In the genomic region with DNA sequence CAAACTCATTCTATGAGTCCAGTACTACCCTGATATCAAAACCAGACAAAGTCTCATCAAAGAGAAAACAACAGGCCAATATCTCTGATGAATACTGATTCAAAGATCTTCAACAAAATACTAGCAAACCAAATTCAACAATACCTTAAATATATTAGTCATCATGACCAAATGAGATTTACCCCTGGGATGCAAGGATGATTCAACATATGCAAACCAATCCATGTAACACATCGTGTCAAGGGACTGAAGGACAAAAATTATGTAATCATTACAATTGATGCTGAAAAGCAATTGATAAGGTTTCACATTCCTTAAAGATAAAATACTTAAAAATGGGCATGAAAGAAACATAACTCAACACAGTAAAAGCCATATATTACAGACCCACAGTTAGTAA, we compare ENCODE assay signal across 27 cellular contexts.
"Had no signal": no experiment of that assay in that cellular context is flagged by ENCODE, and none has a peak within 500 bp of the region (broad histone marks: within the 10 kb centered on the region; RNA-seq: fewer than 3 reads in every experiment).

No MANE protein-coding gene starts in this region.

- ATAC-seq: activated CD4-positive, alpha-beta T cell treated with anti-CD3 and anti-CD28 coated beads for 36 hours; activated CD8-positive, alpha-beta T cell treated with anti-CD3 and anti-CD28 coated beads, Interleukin-2, amount 10 ng/mL, durations not matched to agents 7 days and 5 days; activated naive CD4-positive, alpha-beta T cell treated with anti-CD3 and anti-CD28 coated beads, Interleukin-2, amount 50 U/mL, for 72 hours; activated T-cell treated with anti-CD3 and anti-CD28 coated beads, Interleukin-2, amount 50 U/mL, for 72 hours; esophagus mucosa; T-helper 17 cell had no signal

- H3K4me1 Mint-ChIP-seq: activated CD4-positive, alpha-beta T cell treated with anti-CD3 and anti-CD28 coated beads for 36 hours; activated CD4-positive, alpha-beta T cell treated with anti-CD3 and anti-CD28 coated beads, Interleukin-2, amount 10 ng/mL, durations not matched to agents 24 days and 14 days; activated naive CD4-positive, alpha-beta T cell treated with anti-CD3 and anti-CD28 coated beads, Interleukin-2, amount 10 ng/mL, durations not matched to agents 7 days and 5 days; activated naive CD8-positive, alpha-beta T cell treated with anti-CD3 and anti-CD28 coated beads, Interleukin-2, amount 10 ng/mL, durations not matched to agents 7 days and 5 days; brain; central memory CD8-positive, alpha-beta T cell; endodermal cell; T-helper 17 cell had no signal

- DNase-seq: activated CD4-positive, alpha-beta memory T cell treated with anti-CD3 and anti-CD28 coated beads for 36 hours; activated CD4-positive, alpha-beta T cell treated with anti-CD3 and anti-CD28 coated beads for 36 hours; activated CD4-positive, alpha-beta T cell treated with anti-CD3 and anti-CD28 coated beads, Interleukin-2, amount 10 ng/mL, durations not matched to agents 24 days and 14 days; activated CD4-positive, CD25-positive, alpha-beta regulatory T cell; activated CD4-positive, CD25-positive, alpha-beta regulatory T cell treated with anti-CD3 and anti-CD28 coated beads, Interleukin-2, amount 50 U/mL, for 72 hours; activated CD8-positive, alpha-beta memory T cell treated with anti-CD3 and anti-CD28 coated beads, Interleukin-2, amount 50 U/mL, for 48 hours; activated CD8-positive, alpha-beta T cell treated with anti-CD3 and anti-CD28 coated beads, Interleukin-2, amount 10 ng/mL, durations not matched to agents 7 days and 5 days; activated gamma-delta T cell; activated naive CD4-positive, alpha-beta T cell; activated naive CD4-positive, alpha-beta T cell treated with anti-CD3 and anti-CD28 coated beads, Interleukin-2, amount 10 ng/mL, durations not matched to agents 7 days and 5 days; activated naive CD8-positive, alpha-beta T cell treated with anti-CD3 and anti-CD28 coated beads, Interleukin-2, amount 10 ng/mL, durations not matched to agents 7 days and 5 days; activated T-cell treated with anti-CD3 and anti-CD28 coated beads for 4 hours; activated T-cell treated with anti-CD3 and anti-CD28 coated beads, Interleukin-2, amount 50 U/mL, for 24 hours; activated T-cell treated with anti-CD3 and anti-CD28 coated beads, Interleukin-2, amount 50 U/mL, for 72 hours; dorsolateral prefrontal cortex; effector memory CD4-positive, alpha-beta T cell; endodermal cell; foreskin fibroblast; head of caudate nucleus; T-helper 17 cell; T1000 had no signal

- H3K9me3 Mint-ChIP-seq: activated CD4-positive, alpha-beta T cell treated with anti-CD3 and anti-CD28 coated beads, Interleukin-2, amount 10 ng/mL, durations not matched to agents 24 days and 14 days; brain; central memory CD8-positive, alpha-beta T cell; endodermal cell had no signal

- H3K4me3 Mint-ChIP-seq: activated CD4-positive, alpha-beta memory T cell treated with anti-CD3 and anti-CD28 coated beads for 36 hours; activated CD4-positive, alpha-beta T cell treated with anti-CD3 and anti-CD28 coated beads for 36 hours; activated CD4-positive, alpha-beta T cell treated with anti-CD3 and anti-CD28 coated beads, Interleukin-2, amount 10 ng/mL, durations not matched to agents 24 days and 14 days; activated CD8-positive, alpha-beta T cell treated with anti-CD3 and anti-CD28 coated beads, Interleukin-2, amount 10 ng/mL, durations not matched to agents 7 days and 5 days; activated naive CD4-positive, alpha-beta T cell treated with anti-CD3 and anti-CD28 coated beads, Interleukin-2, amount 10 ng/mL, durations not matched to agents 7 days and 5 days; activated naive CD8-positive, alpha-beta T cell treated with anti-CD3 and anti-CD28 coated beads, Interleukin-2, amount 10 ng/mL, durations not matched to agents 7 days and 5 days; activated T-cell treated with anti-CD3 and anti-CD28 coated beads, Interleukin-2, amount 50 U/mL, for 24 hours; activated T-cell treated with anti-CD3 and anti-CD28 coated beads, Interleukin-2, amount 50 U/mL, for 72 hours; brain; central memory CD8-positive, alpha-beta T cell; dendritic cell treated with granulocyte-macrophage colony-stimulating factor and Interleukin-4, amounts not matched to agents 40 ng/mL and 50 ng/mL, for 4 days; endodermal cell; T-helper 17 cell; T-helper 2 cell treated with Interferon-gamma antibody and Interleukin-4, amounts not matched to agents 5 μg/mL and 100 μg/mL, for 36 hours had no signal

- H3K36me3 Mint-ChIP-seq: activated CD4-positive, alpha-beta memory T cell treated with anti-CD3 and anti-CD28 coated beads for 36 hours; activated naive CD4-positive, alpha-beta T cell treated with anti-CD3 and anti-CD28 coated beads, Interleukin-2, amount 10 ng/mL, durations not matched to agents 7 days and 5 days; activated naive CD4-positive, alpha-beta T cell treated with anti-CD3 and anti-CD28 coated beads, Interleukin-2, amount 50 U/mL, for 72 hours; activated naive CD8-positive, alpha-beta T cell treated with anti-CD3 and anti-CD28 coated beads, Interleukin-2, amount 10 ng/mL, durations not matched to agents 7 days and 5 days; brain had no signal

- H3K27ac Mint-ChIP-seq: activated CD4-positive, alpha-beta memory T cell treated with anti-CD3 and anti-CD28 coated beads for 36 hours; activated CD4-positive, alpha-beta T cell treated with anti-CD3 and anti-CD28 coated beads for 36 hours; activated CD4-positive, alpha-beta T cell treated with anti-CD3 and anti-CD28 coated beads, Interleukin-2, amount 10 ng/mL, durations not matched to agents 24 days and 14 days; activated CD8-positive, alpha-beta T cell treated with anti-CD3 and anti-CD28 coated beads, Interleukin-2, amount 10 ng/mL, durations not matched to agents 7 days and 5 days; activated naive CD4-positive, alpha-beta T cell treated with anti-CD3 and anti-CD28 coated beads, Interleukin-2, amount 10 ng/mL, durations not matched to agents 7 days and 5 days; activated naive CD4-positive, alpha-beta T cell treated with anti-CD3 and anti-CD28 coated beads, Interleukin-2, amount 50 U/mL, for 72 hours; activated naive CD8-positive, alpha-beta T cell treated with anti-CD3 and anti-CD28 coated beads, Interleukin-2, amount 10 ng/mL, durations not matched to agents 7 days and 5 days; activated T-cell treated with anti-CD3 and anti-CD28 coated beads, Interleukin-2, amount 50 U/mL, for 24 hours; activated T-cell treated with anti-CD3 and anti-CD28 coated beads, Interleukin-2, amount 50 U/mL, for 72 hours; brain; dendritic cell treated with granulocyte-macrophage colony-stimulating factor and Interleukin-4, amounts not matched to agents 40 ng/mL and 50 ng/mL, for 4 days; endodermal cell; T-helper 17 cell; T-helper 2 cell treated with Interferon-gamma antibody and Interleukin-4, amounts not matched to agents 5 μg/mL and 100 μg/mL, for 36 hours had no signal
